Comparison of ENCODE assay signal across 1 cellular context in genomic region chr1:56831874-56832693, GRCh38.
A peak's percentile ranks its signal among the peaks of the same experiment; 100 is the strongest.
TF ChIP-seq lines count a peak whose summit lies in the region.

No MANE protein-coding gene starts in this region.

TF ChIP-seq in K562, 482 proteins besides CTCF, POLR2A, EP300 and RAD21 (continued from another document):
- TF ChIP-seq HMBOX1 (IDR thresholded peaks at IDR 0.05) (no peak), DEAF1 (CRISPR knock-in tag; IDR thresholded peaks at IDR 0.05) (peak; percentile 76), ZNF780A (CRISPR knock-in tag; IDR thresholded peaks at IDR 0.05) (no peak), SMC3 (conservative IDR thresholded peaks at IDR 0.05; ENCODE audit: insufficient read depth, low read depth, low read length) (peak; percentile 93), ZNF766 (CRISPR knock-in tag; conservative IDR thresholded peaks at IDR 0.05) (peak; percentile 93), STAG1 (CRISPR knock-in tag; IDR thresholded peaks at IDR 0.05; ENCODE audit: borderline replicate concordance) (peak; percentile 85; the same call in 1 of the 2 replicates), HNRNPH1 (optimal IDR thresholded peaks at IDR 0.05; ENCODE audit: low read depth, low read length) (no peak), RBM34 (IDR thresholded peaks at IDR 0.05; ENCODE audit: borderline replicate concordance, insufficient read depth, low read length) (no peak), ATF1 (CRISPR knock-in tag; IDR thresholded peaks at IDR 0.05) (no peak), ATF1 (tag; IDR thresholded peaks at IDR 0.05) (no peak), NR0B1 (IDR thresholded peaks at IDR 0.05; ENCODE audit: partially characterized antibody) (no peak), MXI1 (IDR thresholded peaks at IDR 0.05; ENCODE audit: low read depth, low read length) (no peak), JUN (IDR thresholded peaks at IDR 0.05; ENCODE audit: borderline replicate concordance, low read depth, low read length) (no peak), JUN (CRISPR knock-in tag; IDR thresholded peaks at IDR 0.05; ENCODE audit: borderline replicate concordance) (no peak), HMGXB4 (CRISPR knock-in tag; IDR thresholded peaks at IDR 0.05) (no peak), TOE1 (IDR thresholded peaks at IDR 0.05; ENCODE audit: borderline replicate concordance) (no peak), TOE1 (CRISPR knock-in tag; IDR thresholded peaks at IDR 0.05; ENCODE audit: borderline replicate concordance, low read depth) (no peak), ZNF253 (CRISPR knock-in tag; conservative IDR thresholded peaks at IDR 0.05) (no peak), KLF16 (IDR thresholded peaks at IDR 0.05) (peak; percentile 40; the same call in 1 of the 2 replicates), ZNF408 (CRISPR knock-in tag; IDR thresholded peaks at IDR 0.05; ENCODE audit: low read depth) (no peak), RB1 (IDR thresholded peaks at IDR 0.05; ENCODE audit: low read depth) (0 out of 2 replicates have a peak, but pooled peaks have one; percentile 15), ZBTB17 (CRISPR knock-in tag; IDR thresholded peaks at IDR 0.05) (no peak), HNRNPLL (IDR thresholded peaks at IDR 0.05; ENCODE audit: low read depth, low read length, poor library complexity, severe bottlenecking) (no peak), POLR2H (tag; IDR thresholded peaks at IDR 0.05; ENCODE audit: low read depth) (no peak), MEF2A (IDR thresholded peaks at IDR 0.05; ENCODE audit: control insufficient read depth, low read depth, low read length) (peak; percentile 98), POLR3G (IDR thresholded peaks at IDR 0.05; ENCODE audit: extremely low read depth, insufficient read length, insufficient replicate concordance) (no peak), POLR2AphosphoS5 (IDR thresholded peaks at IDR 0.05; ENCODE audit: control insufficient read depth, insufficient read depth, low read depth, low read length) (no peak), L3MBTL2 (IDR thresholded peaks at IDR 0.05) (no peak), PCBP2 (IDR thresholded peaks at IDR 0.05; ENCODE audit: low read depth, low read length, poor library complexity, severe bottlenecking) (no peak), ZNF165 (CRISPR knock-in tag; IDR thresholded peaks at IDR 0.05; ENCODE audit: borderline replicate concordance) (no peak)
- TF ChIP-seq, protein P1, sequence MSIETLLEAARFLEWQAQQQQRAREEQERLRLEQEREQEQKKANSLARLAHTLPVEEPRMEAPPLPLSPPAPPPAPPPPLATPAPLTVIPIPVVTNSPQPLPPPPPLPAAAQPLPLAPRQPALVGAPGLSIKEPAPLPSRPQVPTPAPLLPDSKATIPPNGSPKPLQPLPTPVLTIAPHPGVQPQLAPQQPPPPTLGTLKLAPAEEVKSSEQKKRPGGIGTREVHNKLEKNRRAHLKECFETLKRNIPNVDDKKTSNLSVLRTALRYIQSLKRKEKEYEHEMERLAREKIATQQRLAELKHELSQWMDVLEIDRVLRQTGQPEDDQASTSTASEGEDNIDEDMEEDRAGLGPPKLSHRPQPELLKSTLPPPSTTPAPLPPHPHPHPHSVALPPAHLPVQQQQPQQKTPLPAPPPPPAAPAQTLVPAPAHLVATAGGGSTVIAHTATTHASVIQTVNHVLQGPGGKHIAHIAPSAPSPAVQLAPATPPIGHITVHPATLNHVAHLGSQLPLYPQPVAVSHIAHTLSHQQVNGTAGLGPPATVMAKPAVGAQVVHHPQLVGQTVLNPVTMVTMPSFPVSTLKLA (conservative IDR thresholded peaks at IDR 0.05): no peak
- TF ChIP-seq, protein P2, sequence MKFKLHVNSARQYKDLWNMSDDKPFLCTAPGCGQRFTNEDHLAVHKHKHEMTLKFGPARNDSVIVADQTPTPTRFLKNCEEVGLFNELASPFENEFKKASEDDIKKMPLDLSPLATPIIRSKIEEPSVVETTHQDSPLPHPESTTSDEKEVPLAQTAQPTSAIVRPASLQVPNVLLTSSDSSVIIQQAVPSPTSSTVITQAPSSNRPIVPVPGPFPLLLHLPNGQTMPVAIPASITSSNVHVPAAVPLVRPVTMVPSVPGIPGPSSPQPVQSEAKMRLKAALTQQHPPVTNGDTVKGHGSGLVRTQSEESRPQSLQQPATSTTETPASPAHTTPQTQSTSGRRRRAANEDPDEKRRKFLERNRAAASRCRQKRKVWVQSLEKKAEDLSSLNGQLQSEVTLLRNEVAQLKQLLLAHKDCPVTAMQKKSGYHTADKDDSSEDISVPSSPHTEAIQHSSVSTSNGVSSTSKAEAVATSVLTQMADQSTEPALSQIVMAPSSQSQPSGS (CRISPR knock-in tag; IDR thresholded peaks at IDR 0.05): no peak
- TF ChIP-seq, protein P3, sequence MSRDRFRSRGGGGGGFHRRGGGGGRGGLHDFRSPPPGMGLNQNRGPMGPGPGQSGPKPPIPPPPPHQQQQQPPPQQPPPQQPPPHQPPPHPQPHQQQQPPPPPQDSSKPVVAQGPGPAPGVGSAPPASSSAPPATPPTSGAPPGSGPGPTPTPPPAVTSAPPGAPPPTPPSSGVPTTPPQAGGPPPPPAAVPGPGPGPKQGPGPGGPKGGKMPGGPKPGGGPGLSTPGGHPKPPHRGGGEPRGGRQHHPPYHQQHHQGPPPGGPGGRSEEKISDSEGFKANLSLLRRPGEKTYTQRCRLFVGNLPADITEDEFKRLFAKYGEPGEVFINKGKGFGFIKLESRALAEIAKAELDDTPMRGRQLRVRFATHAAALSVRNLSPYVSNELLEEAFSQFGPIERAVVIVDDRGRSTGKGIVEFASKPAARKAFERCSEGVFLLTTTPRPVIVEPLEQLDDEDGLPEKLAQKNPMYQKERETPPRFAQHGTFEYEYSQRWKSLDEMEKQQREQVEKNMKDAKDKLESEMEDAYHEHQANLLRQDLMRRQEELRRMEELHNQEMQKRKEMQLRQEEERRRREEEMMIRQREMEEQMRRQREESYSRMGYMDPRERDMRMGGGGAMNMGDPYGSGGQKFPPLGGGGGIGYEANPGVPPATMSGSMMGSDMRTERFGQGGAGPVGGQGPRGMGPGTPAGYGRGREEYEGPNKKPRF (IDR thresholded peaks at IDR 0.05; ENCODE audit: low read depth, low read length): no peak
- TF ChIP-seq, protein P4, sequence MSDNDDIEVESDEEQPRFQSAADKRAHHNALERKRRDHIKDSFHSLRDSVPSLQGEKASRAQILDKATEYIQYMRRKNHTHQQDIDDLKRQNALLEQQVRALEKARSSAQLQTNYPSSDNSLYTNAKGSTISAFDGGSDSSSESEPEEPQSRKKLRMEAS (CRISPR knock-in tag; IDR thresholded peaks at IDR 0.05): no peak
